ENCODE assay signal across 19 cellular contexts in the genomic region with DNA sequence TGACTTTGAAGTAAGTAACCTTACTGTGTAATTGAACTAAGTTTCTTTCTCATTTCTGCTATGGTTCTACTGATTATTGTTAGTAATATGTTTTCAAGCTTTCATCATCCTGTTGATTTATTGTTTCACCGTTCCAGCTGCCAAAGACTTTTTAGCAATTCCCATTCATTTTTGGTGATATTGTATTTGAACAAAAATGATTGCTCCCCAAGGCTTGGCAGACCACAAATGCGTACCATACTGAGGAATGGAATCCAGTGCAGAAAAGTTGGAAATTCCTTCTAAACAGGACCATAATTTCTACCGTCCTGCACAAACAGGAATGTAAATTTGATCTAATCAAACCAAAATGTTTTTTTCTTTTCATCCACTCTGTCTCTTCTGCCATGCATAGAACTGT. TPM values are rescaled to one million over a fixed set of nuclear protein-coding genes. Genes with fewer than 3 reads are reported as not detected.
A peak's percentile ranks its signal among the peaks of the same experiment; 100 is the strongest.
DNase-seq lines count a peak whose midpoint lies in the region; ATAC-seq and TF ChIP-seq lines count a peak whose summit lies in the region.
"Had no signal": no experiment of that assay in that cellular context is flagged by ENCODE, and none has a peak within 500 bp of the region (broad histone marks: within the 10 kb centered on the region; RNA-seq: fewer than 3 reads in every experiment).

No MANE protein-coding gene starts in this region.

- no peaks in the 10 kb centered on the region for H3K27me3 ChIP-seq in Karpas-422 (ENCODE audit: low read length)
- H3K27me3 ChIP-seq: SJCRH30 had no signal

- CTCF ChIA-PET in activated CD4-positive, alpha-beta T cell treated with anti-CD3 and anti-CD28 coated beads for 36 hours (lab: Charles Lee), result interaction anchor here (1.0 kb wide), 1 partner anchor 9 kb away, joined by 3 read pairs; no protein-coding TSS in a partner anchor

- ATAC-seq in activated CD4-positive, alpha-beta T cell treated with anti-CD3 and anti-CD28 coated beads for 36 hours, result no peak
- ATAC-seq in GM18907 (IDR thresholded peaks at IDR 0.05; ENCODE audit: unreplicated experiment), result no peak
- ATAC-seq: stimulated activated naive CD8-positive, alpha-beta T cell treated with anti-CD3 and anti-CD28 coated beads, Interleukin-15, Interleukin-2, amounts not matched to agents 100 U/mL and 50 U/mL, for 24 hours had no signal

- H3K4me1 Mint-ChIP-seq in chondrocyte (ENCODE audit: low read depth), result peaks cover 15% of the 10 kb centered on the region
- H3K4me1 Mint-ChIP-seq in mesothelial cell of epicardium, result peaks cover 58% of the 10 kb centered on the region
- H3K4me1 Mint-ChIP-seq in activated CD4-positive, alpha-beta T cell treated with anti-CD3 and anti-CD28 coated beads for 36 hours, result peaks cover 31% of the 10 kb centered on the region

- H3K4me2 ChIP-seq in Karpas-422 (ENCODE audit: low read depth, low read length, poor library complexity, severe bottlenecking), result no peak overlapping the region

- no peaks in the 10 kb centered on the region for H3K36me3 ChIP-seq in Karpas-422 (ENCODE audit: insufficient read depth, low read length)
- H3K36me3 ChIP-seq: SJCRH30 had no signal

- peaks cover 1% of the 10 kb centered on the region for H3K36me3 Mint-ChIP-seq in chondrocyte (ENCODE audit: low read depth)
- H3K36me3 Mint-ChIP-seq in mesothelial cell of epicardium, result peaks cover 24% of the 10 kb centered on the region
- H3K36me3 Mint-ChIP-seq in activated CD4-positive, alpha-beta T cell treated with anti-CD3 and anti-CD28 coated beads for 36 hours (ENCODE audit: low read depth), result peaks cover 13% of the 10 kb centered on the region

- no peaks in the 10 kb centered on the region for H3K9me3 ChIP-seq in Karpas-422 (ENCODE audit: low read length)
- H3K9me3 ChIP-seq: SJCRH30 had no signal

- intact Hi-C loops in activated CD4-positive, alpha-beta T cell treated with anti-CD3 and anti-CD28 coated beads for 36 hours (cut with DNase I, micrococcal nuclease), result no loop called here

- no peaks in the 10 kb centered on the region for H4K20me1 ChIP-seq in Karpas-422 (ENCODE audit: insufficient read depth, low read depth, low read length)

- no peak overlapping the region for H3K4me3 ChIP-seq in Karpas-422 (ENCODE audit: low read length)
- H3K4me3 ChIP-seq: SJCRH30 had no signal

- H3K27me3 Mint-ChIP-seq in chondrocyte (ENCODE audit: low read depth) (no peaks in the 10 kb centered on the region), mesothelial cell of epicardium (ENCODE audit: low read depth) (no peaks in the 10 kb centered on the region)
- no peaks in the 10 kb centered on the region for H3K27me3 Mint-ChIP-seq in activated CD4-positive, alpha-beta T cell treated with anti-CD3 and anti-CD28 coated beads for 36 hours
- H3K27me3 Mint-ChIP-seq: dendritic cell treated with granulocyte-macrophage colony-stimulating factor and Interleukin-4, amounts not matched to agents 40 ng/mL and 50 ng/mL, for 4 days had no signal

- H3K79me2 ChIP-seq in Karpas-422 (ENCODE audit: low read length), result no peaks in the 10 kb centered on the region

- H2AFZ ChIP-seq in Karpas-422 (ENCODE audit: low read length), result peak overlapping the region; percentile 2; the same call in 1 of the 2 replicates

- H3K27ac Mint-ChIP-seq in chondrocyte (ENCODE audit: unreplicated experiment), result peak overlapping the region; percentile 12
- peak overlapping the region; percentile 98 for H3K27ac Mint-ChIP-seq in mesothelial cell of epicardium
- H3K27ac Mint-ChIP-seq in activated CD4-positive, alpha-beta T cell treated with anti-CD3 and anti-CD28 coated beads for 36 hours, result no peak overlapping the region
- H3K27ac Mint-ChIP-seq: dendritic cell treated with granulocyte-macrophage colony-stimulating factor and Interleukin-4, amounts not matched to agents 40 ng/mL and 50 ng/mL, for 4 days had no signal

- POLR2A ChIA-PET in activated CD4-positive, alpha-beta T cell treated with anti-CD3 and anti-CD28 coated beads for 36 hours (lab: Charles Lee), result no interaction called here

- TF ChIP-seq CTCF in chondrocyte (IDR thresholded peaks at IDR 0.05) (no peak), mesothelial cell of epicardium (IDR thresholded peaks at IDR 0.05; ENCODE audit: unreplicated experiment) (no peak)

- H3K9me3 Mint-ChIP-seq in chondrocyte (ENCODE audit: low read depth) (no peaks in the 10 kb centered on the region), mesothelial cell of epicardium (peaks cover 12% of the 10 kb centered on the region)
- peaks cover 4% of the 10 kb centered on the region for H3K9me3 Mint-ChIP-seq in activated CD4-positive, alpha-beta T cell treated with anti-CD3 and anti-CD28 coated beads for 36 hours (ENCODE audit: low read depth)

- no peak overlapping the region for H3K9ac ChIP-seq in Karpas-422 (ENCODE audit: low read length)

- peaks cover 58% of the 10 kb centered on the region for H3K4me1 ChIP-seq in Karpas-422 (ENCODE audit: low read length)

- no peak overlapping the region for H3K4me3 Mint-ChIP-seq in chondrocyte (ENCODE audit: unreplicated experiment)
- no peak overlapping the region for H3K4me3 Mint-ChIP-seq in mesothelial cell of epicardium
- no peak overlapping the region for H3K4me3 Mint-ChIP-seq in activated CD4-positive, alpha-beta T cell treated with anti-CD3 and anti-CD28 coated beads for 36 hours
- H3K4me3 Mint-ChIP-seq: dendritic cell treated with granulocyte-macrophage colony-stimulating factor and Interleukin-4, amounts not matched to agents 40 ng/mL and 50 ng/mL, for 4 days had no signal

- peak; percentile 50 for DNase-seq in AG20443 (ENCODE audit: low spot score)
- DNase-seq in Karpas-422, result no peak
- DNase-seq in chondrocyte (ENCODE audit: low spot score), result no peak
- no peak for DNase-seq in mesothelial cell of epicardium (ENCODE audit: low spot score in 2 of 2, unreplicated experiment in 2 of 2)
- DNase-seq in NCI-H748 treated with DMSO at 0.1 percent for 48 hours (lab: John Stamatoyannopoulos, UW), result no peak
- no peak for DNase-seq in central memory CD4-positive, alpha-beta T cell
- no peak for DNase-seq in activated CD4-positive, alpha-beta T cell treated with anti-CD3 and anti-CD28 coated beads for 36 hours
- DNase-seq: activated CD4-positive, alpha-beta T cell treated with anti-CD3 and anti-CD28 coated beads for 4 hours; activated gamma-delta T cell; aorta; erythroblast; head of caudate nucleus; NCI-H2029 treated with DMSO at 0.1 percent for 48 hours; NCI-H524 treated with DMSO at 0.1 percent for 48 hours; retina; SJCRH30; stimulated activated naive CD8-positive, alpha-beta T cell treated with anti-CD3 and anti-CD28 coated beads, Interleukin-15, Interleukin-2, amounts not matched to agents 100 U/mL and 50 U/mL, for 24 hours had no signal

- H3K9me2 ChIP-seq in Karpas-422 (replicated peaks; ENCODE audit: insufficient read depth, low read length), result no peaks in the 10 kb centered on the region

- H3K27ac ChIP-seq in Karpas-422 (ENCODE audit: low read length), result peak overlapping the region; percentile 72; the same call in 1 of the 2 replicates
- H3K27ac ChIP-seq: SJCRH30 had no signal

RNA-seq across cellular contexts. Expression of a gene that starts 10.7 kb away (rescaled TPM):
- total RNA-seq in Karpas-422 (2014; rRNA removed; shearing (Covaris generic); ENCODE audit: low replicate concordance), result 11.4 and 15.0 TPM in 2 replicates
- total RNA-seq in chondrocyte, result 2.1 to 3.8 TPM (median 2.8 TPM) in 3 replicates
- 37.3 to 44.0 TPM (median 42.7 TPM) in 3 replicates for total RNA-seq in mesothelial cell of epicardium
- total RNA-seq in activated CD4-positive, alpha-beta T cell treated with anti-CD3 and anti-CD28 coated beads for 36 hours, result 10 to 100 TPM; 30.7 to 32.0 TPM

RNA-seq across cellular contexts. Expression of a gene that starts 42.1 kb away (rescaled TPM):
- 77.1 and 79.8 TPM in 2 replicates for total RNA-seq in Karpas-422 (2014; rRNA removed; shearing (Covaris generic); ENCODE audit: low replicate concordance)
- total RNA-seq in chondrocyte (18.0 to 24.3 TPM (median 21.6 TPM) in 3 replicates), mesothelial cell of epicardium (31.6 to 35.9 TPM (median 32.5 TPM) in 3 replicates)
- 10 to 100 TPM; 13.0 to 20.8 TPM for total RNA-seq in activated CD4-positive, alpha-beta T cell treated with anti-CD3 and anti-CD28 coated beads for 36 hours
